In genomic region chr10:99370993-99371392, GRCh38 we compare ENCODE assay signal across 9 cellular contexts. TPM values are rescaled to one million over a fixed set of nuclear protein-coding genes. Genes with fewer than 3 reads are reported as not detected.
A peak's percentile ranks its signal among the peaks of the same experiment; 100 is the strongest.
DNase-seq lines count a peak whose midpoint lies in the region; ATAC-seq and TF ChIP-seq lines count a peak whose summit lies in the region.
"Had no signal": no experiment of that assay in that cellular context is flagged by ENCODE, and none has a peak within 500 bp of the region (broad histone marks: within the 10 kb centered on the region; RNA-seq: fewer than 3 reads in every experiment).

No MANE protein-coding gene starts in this region.

- H4K20me1 ChIP-seq in GM23338 (replicated peaks; ENCODE audit: insufficient read depth) (no peaks in the 10 kb centered on the region; the same call in 1 of the 2 replicates), Karpas-422 (ENCODE audit: insufficient read depth, low read depth, low read length) (no peaks in the 10 kb centered on the region), neural cell (ENCODE audit: insufficient read depth) (no peaks in the 10 kb centered on the region)

- H3K9me3 Mint-ChIP-seq in GM23338 (no peaks in the 10 kb centered on the region), brain (no peaks in the 10 kb centered on the region)

- H3K79me2 ChIP-seq in GM23338 (replicated peaks; ENCODE audit: insufficient read depth) (no peaks in the 10 kb centered on the region), Karpas-422 (ENCODE audit: low read length) (no peaks in the 10 kb centered on the region), neural cell (replicated peaks; ENCODE audit: insufficient read depth, low read length) (no peaks in the 10 kb centered on the region)

- no peak overlapping the region for H3K4me3 Mint-ChIP-seq in GM23338
- no peak overlapping the region for H3K4me3 Mint-ChIP-seq in brain

- TF ChIP-seq EP300 in neural cell (conservative IDR thresholded peaks at IDR 0.05; ENCODE audit: poor library complexity, severe bottlenecking): no peak

- H3K9ac ChIP-seq in Karpas-422 (ENCODE audit: low read length): no peak overlapping the region
- H3K9ac ChIP-seq in neural cell (ENCODE audit: low read length): no peak overlapping the region

- H3F3A ChIP-seq in GM23338 (replicated peaks; ENCODE audit: low read depth) (no peaks in the 10 kb centered on the region), neural cell (ENCODE audit: insufficient read depth, low read length, poor library complexity, severe bottlenecking) (no peaks in the 10 kb centered on the region)

- H3K27me3 Mint-ChIP-seq in GM23338 (ENCODE audit: insufficient read depth, low read depth, poor library complexity) (peaks cover 2% of the 10 kb centered on the region), brain (peaks cover 7% of the 10 kb centered on the region)

- H3K9me2 ChIP-seq in GM23338 (ENCODE audit: insufficient read depth): no peaks in the 10 kb centered on the region
- no peaks in the 10 kb centered on the region for H3K9me2 ChIP-seq in Karpas-422 (replicated peaks; ENCODE audit: insufficient read depth, low read length)
- no peaks in the 10 kb centered on the region for H3K9me2 ChIP-seq in neural cell (ENCODE audit: insufficient read depth, low read length)

- H3K27ac ChIP-seq in cardiac muscle cell (no peak overlapping the region), right cardiac atrium (ENCODE audit: low read length) (no peak overlapping the region), GM23338 (ENCODE audit: low read depth) (no peak overlapping the region), Karpas-422 (ENCODE audit: low read length) (no peak overlapping the region), neural cell (ENCODE audit: low read length) (no peak overlapping the region)
- H3K27ac ChIP-seq: thoracic aorta had no signal

- H3K36me3 Mint-ChIP-seq in GM23338 (ENCODE audit: low read depth) (no peaks in the 10 kb centered on the region), brain (no peaks in the 10 kb centered on the region)

- H3K27ac Mint-ChIP-seq in GM23338 (no peak overlapping the region), brain (no peak overlapping the region)

- peaks cover 6% of the 10 kb centered on the region; the same call in 2 of the 3 replicates for H3K4me1 Mint-ChIP-seq in GM23338
- H3K4me1 Mint-ChIP-seq in brain: peaks cover 3% of the 10 kb centered on the region

- no peaks in the 10 kb centered on the region for H3K9me3 ChIP-seq in cardiac muscle cell (ENCODE audit: low read depth)
- no peaks in the 10 kb centered on the region for H3K9me3 ChIP-seq in right cardiac atrium (ENCODE audit: control insufficient read depth, low read length)
- no peaks in the 10 kb centered on the region for H3K9me3 ChIP-seq in Karpas-422 (ENCODE audit: low read length)
- H3K9me3 ChIP-seq in neural cell (ENCODE audit: low read length): no peaks in the 10 kb centered on the region
- H3K9me3 ChIP-seq: thoracic aorta had no signal

- H3K4me2 ChIP-seq in GM23338: no peak overlapping the region
- H3K4me2 ChIP-seq in Karpas-422 (ENCODE audit: low read depth, low read length, poor library complexity, severe bottlenecking): peak overlapping the region; percentile 20
- H3K4me2 ChIP-seq in neural cell (ENCODE audit: low read length): no peak overlapping the region

- TF ChIP-seq CTCF in cardiac muscle cell (IDR thresholded peaks at IDR 0.05; ENCODE audit: low read depth, low read length): peak; percentile 29
- TF ChIP-seq CTCF in GM23338 (conservative IDR thresholded peaks at IDR 0.05; ENCODE audit: low read depth in 2 of 2): peak; percentile 35 to 43; a peak in 3 of 4 replicates
- peak; percentile 45 to 62 for TF ChIP-seq CTCF in brain (conservative IDR thresholded peaks at IDR 0.05)
- TF ChIP-seq CTCF in neural cell (IDR thresholded peaks at IDR 0.05; ENCODE audit: poor library complexity, severe bottlenecking): peak; percentile 40

- peak; percentile 25 to 71 for DNase-seq in cardiac muscle cell (ENCODE audit: low read depth in 1 of 2, low spot score in 1 of 2)
- no peak for DNase-seq in right cardiac atrium
- peak; percentile 32 for DNase-seq in GM23338 (ENCODE audit: low spot score)
- DNase-seq in Karpas-422: peak; percentile 76
- DNase-seq in NK-92 (lab: John Stamatoyannopoulos, UW; ENCODE audit: unreplicated experiment): no peak
- no peak for DNase-seq in NCI-H748 treated with DMSO at 0.1 percent for 48 hours (lab: John Stamatoyannopoulos, UW)

- H2AFZ ChIP-seq in GM23338 (no peak overlapping the region), Karpas-422 (ENCODE audit: low read length) (no peak overlapping the region), neural cell (ENCODE audit: low read depth, low read length) (no peak overlapping the region)

- H3K4me1 ChIP-seq in cardiac muscle cell (ENCODE audit: low read depth): peaks cover 12% of the 10 kb centered on the region
- H3K4me1 ChIP-seq in right cardiac atrium (ENCODE audit: control insufficient read depth, insufficient read depth, low read length): peaks cover 3% of the 10 kb centered on the region
- H3K4me1 ChIP-seq in GM23338 (ENCODE audit: insufficient read depth): no peaks in the 10 kb centered on the region
- H3K4me1 ChIP-seq in Karpas-422 (ENCODE audit: low read length): peaks cover 6% of the 10 kb centered on the region

- 41% methylated on average over 2 of the region's 2 CpGs for WGBS in right cardiac atrium

- H3K36me3 ChIP-seq in cardiac muscle cell (no peaks in the 10 kb centered on the region), GM23338 (ENCODE audit: insufficient read depth) (no peaks in the 10 kb centered on the region), Karpas-422 (ENCODE audit: insufficient read depth, low read length) (no peaks in the 10 kb centered on the region), neural cell (ENCODE audit: insufficient read depth, low read length) (no peaks in the 10 kb centered on the region)
- H3K36me3 ChIP-seq: thoracic aorta had no signal

- intact Hi-C loops in right cardiac atrium (cut with DNase I): no loop called here

- ATAC-seq in right cardiac atrium (no peak), GM23338 (peak; percentile 34; the same call in 1 of the 3 replicates)

- no peaks in the 10 kb centered on the region for H3K27me3 ChIP-seq in cardiac muscle cell
- H3K27me3 ChIP-seq in right cardiac atrium (ENCODE audit: control insufficient read depth, insufficient read depth): no peaks in the 10 kb centered on the region
- H3K27me3 ChIP-seq in GM23338 (ENCODE audit: insufficient read depth): no peaks in the 10 kb centered on the region
- no peaks in the 10 kb centered on the region for H3K27me3 ChIP-seq in Karpas-422 (ENCODE audit: low read length)
- no peaks in the 10 kb centered on the region for H3K27me3 ChIP-seq in neural cell (ENCODE audit: insufficient read depth, low read depth, low read length)

- H3K4me3 ChIP-seq in cardiac muscle cell (no peak overlapping the region), right cardiac atrium (ENCODE audit: low read length) (no peak overlapping the region), GM23338 (no peak overlapping the region), Karpas-422 (ENCODE audit: low read length) (no peak overlapping the region), neural cell (ENCODE audit: low read length) (no peak overlapping the region)
- H3K4me3 ChIP-seq: thoracic aorta had no signal

- TF ChIP-seq RAD21 in neural cell (conservative IDR thresholded peaks at IDR 0.05): peak; percentile 38

TF ChIP-seq in GM23338, 12 proteins besides CTCF, POLR2A, EP300 and RAD21 (continues in another document):
- TF ChIP-seq ZNF331 (CRISPR knock-in tag; IDR thresholded peaks at IDR 0.05; ENCODE audit: low read depth) (no peak), NANOG (IDR thresholded peaks at IDR 0.05; ENCODE audit: borderline replicate concordance) (no peak)

TF ChIP-seq in neural cell, 6 proteins besides CTCF, POLR2A, EP300 and RAD21:
- no peak for TF ChIP-seq EZH2 (IDR thresholded peaks at IDR 0.05; ENCODE audit: borderline replicate concordance, insufficient read depth, low read length, poor library complexity, severe bottlenecking)

RNA-seq across cellular contexts. Expression of gene CNNM1, which starts 41.8 kb away (rescaled TPM):
- total RNA-seq in cardiac muscle cell (2.2 and 2.8 TPM in 2 replicates), right cardiac atrium (under 1 TPM; 0.03 to 0.29 (median 0.14) TPM)
- polyA plus RNA-seq in cardiac muscle cell (1.7 and 2.3 TPM in 2 replicates), right cardiac atrium (0.20 TPM), GM23338 (2016; fragmentation: Nextera tagmentation; extraction: Ambion mirVana) (0.37 and 0.52 TPM in 2 replicates), brain (ENCODE audit: insufficient read depth, low read depth, low replicate concordance) (2.2 TPM), neural cell (1.3 and 1.5 TPM in 2 replicates)
- total RNA-seq in GM23338 (2014; rRNA removed; shearing (Covaris generic)): 0.74 and 0.90 TPM in 2 replicates
- not detected in 2 replicates for total RNA-seq in Karpas-422 (2014; rRNA removed; shearing (Covaris generic); ENCODE audit: low replicate concordance)
- polyA minus RNA-seq in neural cell: 3.9 and 4.9 TPM in 2 replicates

RNA-seq across cellular contexts. Expression of gene GOT1, which starts 59.4 kb away (rescaled TPM):
- total RNA-seq in cardiac muscle cell (114 and 142 TPM in 2 replicates), right cardiac atrium (100 to 1,000 TPM; 344 to 515 (median 449) TPM)
- polyA plus RNA-seq in cardiac muscle cell (243 and 245 TPM in 2 replicates), right cardiac atrium (413 TPM), GM23338 (2016; fragmentation: Nextera tagmentation; extraction: Ambion mirVana) (31.8 and 37.7 TPM in 2 replicates), brain (ENCODE audit: insufficient read depth, low read depth, low replicate concordance) (101 TPM), neural cell (43.6 and 59.1 TPM in 2 replicates)
- 29.4 and 36.8 TPM in 2 replicates for total RNA-seq in GM23338 (2014; rRNA removed; shearing (Covaris generic))
- 34.1 and 54.7 TPM in 2 replicates for total RNA-seq in Karpas-422 (2014; rRNA removed; shearing (Covaris generic); ENCODE audit: low replicate concordance)
- 28.5 and 33.6 TPM in 2 replicates for polyA minus RNA-seq in neural cell

Comparison
In these comparisons a context has a peak if more than half of its experiments do, and no peak if none do; other contexts are left out.
1. DNase-seq: peak in cardiac muscle cell (2 of 2), GM23338 (single experiment) and Karpas-422 (single experiment); none in right cardiac atrium (0 of 3), NK-92 (single experiment) and NCI-H748 treated with DMSO at 0.1 percent for 48 hours (single experiment).
2. Peak in every context shown above with its lines, with median percentiles within 50 percentile points of each other: CTCF ChIP-seq.